Comparison of ENCODE assay signal across 10 cellular contexts in the genomic region with DNA sequence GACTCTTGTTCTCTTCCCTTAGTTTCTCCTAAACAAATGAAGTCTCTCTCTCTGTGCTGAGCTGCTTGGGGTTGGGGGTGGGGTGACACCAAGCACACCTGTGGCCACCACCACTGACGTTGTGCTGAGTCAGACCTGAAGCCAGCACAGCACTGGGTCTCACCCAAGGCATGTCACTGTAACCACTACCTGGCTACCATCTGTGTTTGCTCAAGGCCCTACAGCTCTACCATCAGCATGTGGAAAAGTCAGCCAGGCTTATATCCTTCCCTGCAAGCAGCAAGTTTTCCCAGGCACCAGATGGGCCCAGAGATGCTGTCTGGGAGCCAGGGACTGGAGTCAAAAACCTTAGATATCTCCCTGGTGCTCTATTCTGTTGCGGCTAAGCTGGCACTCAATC. TPM values are rescaled to one million over a fixed set of nuclear protein-coding genes. Genes with fewer than 3 reads are reported as not detected.
DNase-seq lines count a peak whose midpoint lies in the region; ATAC-seq, FAIRE-seq and TF ChIP-seq lines count a peak whose summit lies in the region.
"Had no signal": no experiment of that assay in that cellular context is flagged by ENCODE, and none has a peak within 500 bp of the region (broad histone marks: within the 10 kb centered on the region; RNA-seq: fewer than 3 reads in every experiment).

No MANE protein-coding gene starts in this region.

- no peak for TF ChIP-seq POLR2A in GM12892 (IDR thresholded peaks at IDR 0.05; ENCODE audit: low read depth, low read length)
- no peak for TF ChIP-seq POLR2A in lower leg skin (IDR thresholded peaks at IDR 0.05)

- FAIRE-seq in GM12892 (lab: Jason Lieb, UNC) = peak; percentile 94
- no peak for FAIRE-seq in RCC 7860 (lab: Jason Lieb, UNC)

- WGBS in lower leg skin, 2 donors = 78 to 87% methylated on average over 2 of the region's 2 CpGs

- no peaks in the 10 kb centered on the region for H3K4me1 ChIP-seq in HAP-1

- no peaks in the 10 kb centered on the region for H3K9me3 Mint-ChIP-seq in activated naive CD8-positive, alpha-beta T cell treated with anti-CD3 and anti-CD28 coated beads, Interleukin-2, amount 10 ng/mL, durations not matched to agents 7 days and 5 days
- no peaks in the 10 kb centered on the region for H3K9me3 Mint-ChIP-seq in HFFc6

- H3K27me3 ChIP-seq in HAP-1 (ENCODE audit: low read depth) = peaks cover 3% of the 10 kb centered on the region

- H3K27ac Mint-ChIP-seq in activated naive CD8-positive, alpha-beta T cell treated with anti-CD3 and anti-CD28 coated beads, Interleukin-2, amount 10 ng/mL, durations not matched to agents 7 days and 5 days = no peak overlapping the region
- no peak overlapping the region for H3K27ac Mint-ChIP-seq in HFFc6

- in situ Hi-C loops in HAP-1 (cut with MboI; ENCODE audit: low sequenced_read_pairs) = no loop called here

- H3K36me3 ChIP-seq in HAP-1 (replicated peaks) = no peaks in the 10 kb centered on the region

- TF ChIP-seq CTCF in HFFc6 (IDR thresholded peaks at IDR 0.05) (no peak), lower leg skin (IDR thresholded peaks at IDR 0.05) (no peak)

- H3K9me3 ChIP-seq in HAP-1 = no peaks in the 10 kb centered on the region

- H3K4me1 Mint-ChIP-seq in activated naive CD8-positive, alpha-beta T cell treated with anti-CD3 and anti-CD28 coated beads, Interleukin-2, amount 10 ng/mL, durations not matched to agents 7 days and 5 days = peaks cover 3% of the 10 kb centered on the region
- peaks cover 24% of the 10 kb centered on the region for H3K4me1 Mint-ChIP-seq in HFFc6 (ENCODE audit: low read depth)

- POLR2A ChIA-PET in activated naive CD8-positive, alpha-beta T cell treated with anti-CD3 and anti-CD28 coated beads, Interleukin-2, amount 10 ng/mL, durations not matched to agents 7 days and 5 days (lab: Charles Lee) = no interaction called here

- H3K4me3 ChIP-seq in lower leg skin (ENCODE audit: low read depth, poor library complexity, severe bottlenecking) (no peak overlapping the region), HAP-1 (no peak overlapping the region)

- H3K4me3 Mint-ChIP-seq in activated naive CD8-positive, alpha-beta T cell treated with anti-CD3 and anti-CD28 coated beads, Interleukin-2, amount 10 ng/mL, durations not matched to agents 7 days and 5 days = no peak overlapping the region
- H3K4me3 Mint-ChIP-seq in HFFc6 = no peak overlapping the region

- DNase-seq in GM12892 (ENCODE audit: insufficient read length) (no peak), HFFc6 (no peak), RCC 7860 (ENCODE audit: low spot score) (no peak), lower leg skin (ENCODE audit: low spot score in 2 of 2) (no peak), HAP-1 (ENCODE audit: low spot score in 2 of 2) (no peak)
- no peak for DNase-seq in activated naive CD8-positive, alpha-beta T cell treated with anti-CD3 and anti-CD28 coated beads, Interleukin-2, amount 10 ng/mL, durations not matched to agents 7 days and 5 days
- DNase-seq: NCI-H1417 had no signal

- H3K36me3 Mint-ChIP-seq in activated naive CD8-positive, alpha-beta T cell treated with anti-CD3 and anti-CD28 coated beads, Interleukin-2, amount 10 ng/mL, durations not matched to agents 7 days and 5 days = no peaks in the 10 kb centered on the region
- no peaks in the 10 kb centered on the region for H3K36me3 Mint-ChIP-seq in HFFc6 (ENCODE audit: low read depth)

- H3K27me3 Mint-ChIP-seq in activated naive CD8-positive, alpha-beta T cell treated with anti-CD3 and anti-CD28 coated beads, Interleukin-2, amount 10 ng/mL, durations not matched to agents 7 days and 5 days = peaks cover 2% of the 10 kb centered on the region
- peaks cover 6% of the 10 kb centered on the region for H3K27me3 Mint-ChIP-seq in HFFc6 (ENCODE audit: insufficient read depth)

- ATAC-seq in GM19452 (IDR thresholded peaks at IDR 0.05; ENCODE audit: unreplicated experiment) (peak; percentile 67), HG03139 (IDR thresholded peaks at IDR 0.05; ENCODE audit: unreplicated experiment) (peak; percentile 65)
- peak; percentile 45 for ATAC-seq in activated naive CD8-positive, alpha-beta T cell treated with anti-CD3 and anti-CD28 coated beads, Interleukin-2, amount 10 ng/mL, durations not matched to agents 7 days and 5 days (ENCODE audit: low read depth)

- intact Hi-C loops in lower leg skin (cut with DNase I; ENCODE audit: low total_unique reads) = no loop called here

RNA-seq across cellular contexts. Expression of gene CXCL10, which starts 6.9 kb away (rescaled TPM):
- 30.0 TPM for polyA plus RNA-seq in GM12892 (2012; ENCODE audit: missing spikeins)
- under 1 TPM in 1 of 2 experiments, not detected in 1; 0.26 TPM for total RNA-seq in activated naive CD8-positive, alpha-beta T cell treated with anti-CD3 and anti-CD28 coated beads, Interleukin-2, amount 10 ng/mL, durations not matched to agents 7 days and 5 days
- total RNA-seq in HFFc6 (2021; fragmentation: NEBNext Ultra II Directional; extraction: Animal tissue kit (Norgen Biotek cat#: 25700)) = not detected
- under 1 TPM in 2 of 4 donors, not detected in 2; 0.30 to 0.64 TPM for total RNA-seq in lower leg skin

RNA-seq across cellular contexts. Expression of gene CXCL9, which starts 9.1 kb away (rescaled TPM):
- 0.64 TPM for polyA plus RNA-seq in GM12892 (2012; ENCODE audit: missing spikeins)
- under 1 TPM; 0.20 to 0.22 TPM for total RNA-seq in activated naive CD8-positive, alpha-beta T cell treated with anti-CD3 and anti-CD28 coated beads, Interleukin-2, amount 10 ng/mL, durations not matched to agents 7 days and 5 days
- total RNA-seq in HFFc6 (2021; fragmentation: NEBNext Ultra II Directional; extraction: Animal tissue kit (Norgen Biotek cat#: 25700)) = not detected
- 1 to 10 TPM in 1 of 4 donors, under 1 TPM in 2, not detected in 1; 0.10 to 1.3 (median 0.63) TPM for total RNA-seq in lower leg skin

RNA-seq across cellular contexts. Expression of gene CXCL11, which starts 19.5 kb away (rescaled TPM):
- polyA plus RNA-seq in GM12892 (2012; ENCODE audit: missing spikeins) = not detected
- not detected for total RNA-seq in activated naive CD8-positive, alpha-beta T cell treated with anti-CD3 and anti-CD28 coated beads, Interleukin-2, amount 10 ng/mL, durations not matched to agents 7 days and 5 days
- total RNA-seq in HFFc6 (2021; fragmentation: NEBNext Ultra II Directional; extraction: Animal tissue kit (Norgen Biotek cat#: 25700)) = not detected
- total RNA-seq in lower leg skin = not detected
- total RNA-seq: mucosa of gallbladder had no signal

RNA-seq across cellular contexts. Expression of gene SDAD1, which starts 25.6 kb away (rescaled TPM):
- polyA plus RNA-seq in GM12892 (2012; ENCODE audit: missing spikeins) = 23.3 TPM
- total RNA-seq in activated naive CD8-positive, alpha-beta T cell treated with anti-CD3 and anti-CD28 coated beads, Interleukin-2, amount 10 ng/mL, durations not matched to agents 7 days and 5 days = 10 to 100 TPM; 47.5 to 50.8 TPM
- 10 to 100 TPM; 38.0 to 47.2 (median 41.6) TPM for total RNA-seq in HFFc6 (2021; fragmentation: NEBNext Ultra II Directional; extraction: Animal tissue kit (Norgen Biotek cat#: 25700))
- 10 to 100 TPM; 27.6 to 36.6 (median 31.7) TPM for total RNA-seq in lower leg skin

RNA-seq across cellular contexts. Expression of gene ART3, which starts 58.1 kb away (rescaled TPM):
- polyA plus RNA-seq in GM12892 (2012; ENCODE audit: missing spikeins) = not detected
- not detected for total RNA-seq in activated naive CD8-positive, alpha-beta T cell treated with anti-CD3 and anti-CD28 coated beads, Interleukin-2, amount 10 ng/mL, durations not matched to agents 7 days and 5 days
- total RNA-seq in HFFc6 (2021; fragmentation: NEBNext Ultra II Directional; extraction: Animal tissue kit (Norgen Biotek cat#: 25700)) = not detected
- total RNA-seq in lower leg skin = 1 to 10 TPM in 1 of 4 donors, under 1 TPM in 2, not detected in 1; 0.34 to 1.3 (median 0.81) TPM
